8 cellular contexts compared by ENCODE assay signal in the genomic region with DNA sequence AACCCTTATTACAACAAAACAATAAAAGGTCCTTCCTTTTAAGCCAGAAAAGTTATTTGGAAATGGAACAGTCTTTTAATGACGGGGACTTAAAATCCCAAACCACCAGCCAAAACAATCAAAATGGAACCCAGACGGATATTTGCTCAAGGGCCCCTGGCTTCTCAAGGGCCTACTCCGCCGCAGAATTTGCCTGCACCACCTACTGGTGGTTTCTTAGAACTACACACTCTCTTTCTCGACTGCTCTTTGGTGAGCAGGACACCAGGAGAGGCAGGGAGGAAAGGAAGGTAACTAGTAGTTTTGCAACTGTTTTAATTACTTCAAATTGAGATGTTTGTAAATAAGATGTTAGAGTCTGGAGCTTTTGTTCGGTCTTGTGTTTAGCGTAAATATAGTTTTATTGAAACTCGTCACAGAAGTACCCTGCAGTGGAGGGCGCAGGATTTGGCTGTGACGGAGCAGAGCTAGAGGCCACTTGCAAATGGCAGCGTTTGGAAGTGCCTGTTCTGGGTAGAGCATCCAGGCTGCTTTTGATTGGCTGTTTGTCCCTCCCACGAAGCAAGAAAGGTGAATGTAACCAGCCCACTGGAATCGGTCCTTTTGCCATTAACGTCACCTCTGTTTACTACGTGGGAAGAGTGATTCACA.
DNase-seq lines count a peak whose midpoint lies in the region; ATAC-seq and TF ChIP-seq lines count a peak whose summit lies in the region.

No MANE protein-coding gene starts in this region.

- H3K4me1 ChIP-seq in heart right ventricle (peaks cover 22 to 100% (median 88%) of the 10 kb centered on the region in 9 donors), MM.1S (ENCODE audit: low read length) (peaks cover 14% of the 10 kb centered on the region), gastroesophageal sphincter (peaks cover 0 to 93% (median 26%) of the 10 kb centered on the region in 3 donors), smooth muscle cell (ENCODE audit: low read depth) (peaks cover 3% of the 10 kb centered on the region)

- H2AFZ ChIP-seq in MM.1S (ENCODE audit: low read length) (no peak overlapping the region), smooth muscle cell (ENCODE audit: low read depth) (no peak overlapping the region)

- WGBS in heart right ventricle, 2 donors, result 77 to 78% methylated on average over 15 of the region's 15 CpGs
- 74 to 77% methylated on average over 13 to 15 of the region's 15 CpGs for WGBS in gastroesophageal sphincter (ENCODE audit: low coverage in 1 of 2), 2 donors
- WGBS in smooth muscle cell (ENCODE audit: low lambda C conversion rate), result 69% methylated on average over 15 of the region's 15 CpGs

- H3K4me2 ChIP-seq in MM.1S (ENCODE audit: low read depth, low read length), result no peak overlapping the region
- no peak overlapping the region for H3K4me2 ChIP-seq in smooth muscle cell

- H3K9me3 ChIP-seq in heart right ventricle (no peaks in the 10 kb centered on the region), MM.1S (replicated peaks; ENCODE audit: insufficient read depth, low read length) (no peaks in the 10 kb centered on the region), gastroesophageal sphincter (no peaks in the 10 kb centered on the region), smooth muscle cell (replicated peaks; ENCODE audit: low read depth) (no peaks in the 10 kb centered on the region)

- H3K9ac ChIP-seq in MM.1S (ENCODE audit: low read length) (no peak overlapping the region), smooth muscle cell (ENCODE audit: low read depth) (no peak overlapping the region)

- no peak for TF ChIP-seq POLR2A in gastroesophageal sphincter (IDR thresholded peaks at IDR 0.05)

- no peak for TF ChIP-seq EP300 in gastroesophageal sphincter (IDR thresholded peaks at IDR 0.05)

- no peaks in the 10 kb centered on the region for H3K79me2 ChIP-seq in MM.1S (ENCODE audit: low read length)
- no peaks in the 10 kb centered on the region for H3K79me2 ChIP-seq in smooth muscle cell (ENCODE audit: low read depth)

- intact Hi-C loops in heart right ventricle (cut with DNase I), result loop anchor here in 3 of 10 donors (10.0 kb wide), 1 partner anchor 293 kb away; no protein-coding TSS in a partner anchor
- intact Hi-C loops in left ventricle myocardium superior (cut with micrococcal nuclease), result no loop called here

- H3K4me3 ChIP-seq in heart right ventricle (no peak overlapping the region), MM.1S (ENCODE audit: low read length) (no peak overlapping the region), gastroesophageal sphincter (no peak overlapping the region), smooth muscle cell (no peak overlapping the region)

- H3K9me2 ChIP-seq in MM.1S (replicated peaks; ENCODE audit: insufficient read depth, low read length), result no peaks in the 10 kb centered on the region

- H4K20me1 ChIP-seq in MM.1S (ENCODE audit: insufficient read depth, low read length), result no peaks in the 10 kb centered on the region
- no peaks in the 10 kb centered on the region for H4K20me1 ChIP-seq in smooth muscle cell (ENCODE audit: low read depth)

- ATAC-seq in heart right ventricle, result no peak
- ATAC-seq in left ventricle myocardium superior, result no peak
- no peak for ATAC-seq in gastroesophageal sphincter
- ATAC-seq in HG02840 (IDR thresholded peaks at IDR 0.05; ENCODE audit: low FRiP score, unreplicated experiment), result no peak
- ATAC-seq in HG02610 (IDR thresholded peaks at IDR 0.05; ENCODE audit: unreplicated experiment), result no peak

- H3K36me3 ChIP-seq in heart right ventricle (no peaks in the 10 kb centered on the region), MM.1S (replicated peaks; ENCODE audit: insufficient read depth, low read length) (no peaks in the 10 kb centered on the region), gastroesophageal sphincter (no peaks in the 10 kb centered on the region), smooth muscle cell (ENCODE audit: low read depth) (no peaks in the 10 kb centered on the region)

- H3K27ac ChIP-seq in heart right ventricle (peak overlapping the region in 7 of 10 donors; percentile 2 to 54 (median 36)), MM.1S (ENCODE audit: low read length) (no peak overlapping the region), VCaP (no peak overlapping the region), gastroesophageal sphincter (peak overlapping the region in 3 of 4 donors; percentile 26 to 39 (median 29)), smooth muscle cell (ENCODE audit: low read depth) (no peak overlapping the region)

- H3F3A ChIP-seq in MM.1S (ENCODE audit: insufficient read depth, low read length), result no peaks in the 10 kb centered on the region
- H3F3A ChIP-seq in smooth muscle cell (ENCODE audit: low read depth), result peaks cover 4% of the 10 kb centered on the region

- H3K27me3 ChIP-seq in heart right ventricle (no peaks in the 10 kb centered on the region), MM.1S (replicated peaks; ENCODE audit: insufficient read depth, low read length) (no peaks in the 10 kb centered on the region), gastroesophageal sphincter (no peaks in the 10 kb centered on the region), smooth muscle cell (ENCODE audit: low read depth) (no peaks in the 10 kb centered on the region)

- TF ChIP-seq CTCF in heart right ventricle (IDR thresholded peaks at IDR 0.05) (peak; percentile 52 to 83 (median 67)), MM.1S (IDR thresholded peaks at IDR 0.05; ENCODE audit: low read length) (peak; percentile 66), VCaP (conservative IDR thresholded peaks at IDR 0.05) (peak; percentile 71), gastroesophageal sphincter (IDR thresholded peaks at IDR 0.05) (peak in 3 of 4 experiments; percentile 53 to 68 (median 63)), smooth muscle cell (IDR thresholded peaks at IDR 0.05; ENCODE audit: borderline replicate concordance, insufficient read depth, poor library complexity, severe bottlenecking) (peak; percentile 76)

- DNase-seq in heart right ventricle, result no peak
- DNase-seq in left ventricle myocardium superior, result no peak
- DNase-seq in MM.1S, result peak; percentile 35
- DNase-seq in smooth muscle cell (lab: John Stamatoyannopoulos, UW; ENCODE audit: unreplicated experiment), result no peak

Comparison
In these comparisons a context has a peak if more than half of its experiments do, and no peak if none do; other contexts are left out.
1. H3K27ac ChIP-seq: peak in heart right ventricle (7 of 10) and gastroesophageal sphincter (3 of 4); none in MM.1S (single experiment), VCaP (single experiment) and smooth muscle cell (single experiment).
2. Peak in every context shown above with its lines, with median percentiles within 50 percentile points of each other: CTCF ChIP-seq.